ENCODE assay signal across 1 cellular context in the genomic region with DNA sequence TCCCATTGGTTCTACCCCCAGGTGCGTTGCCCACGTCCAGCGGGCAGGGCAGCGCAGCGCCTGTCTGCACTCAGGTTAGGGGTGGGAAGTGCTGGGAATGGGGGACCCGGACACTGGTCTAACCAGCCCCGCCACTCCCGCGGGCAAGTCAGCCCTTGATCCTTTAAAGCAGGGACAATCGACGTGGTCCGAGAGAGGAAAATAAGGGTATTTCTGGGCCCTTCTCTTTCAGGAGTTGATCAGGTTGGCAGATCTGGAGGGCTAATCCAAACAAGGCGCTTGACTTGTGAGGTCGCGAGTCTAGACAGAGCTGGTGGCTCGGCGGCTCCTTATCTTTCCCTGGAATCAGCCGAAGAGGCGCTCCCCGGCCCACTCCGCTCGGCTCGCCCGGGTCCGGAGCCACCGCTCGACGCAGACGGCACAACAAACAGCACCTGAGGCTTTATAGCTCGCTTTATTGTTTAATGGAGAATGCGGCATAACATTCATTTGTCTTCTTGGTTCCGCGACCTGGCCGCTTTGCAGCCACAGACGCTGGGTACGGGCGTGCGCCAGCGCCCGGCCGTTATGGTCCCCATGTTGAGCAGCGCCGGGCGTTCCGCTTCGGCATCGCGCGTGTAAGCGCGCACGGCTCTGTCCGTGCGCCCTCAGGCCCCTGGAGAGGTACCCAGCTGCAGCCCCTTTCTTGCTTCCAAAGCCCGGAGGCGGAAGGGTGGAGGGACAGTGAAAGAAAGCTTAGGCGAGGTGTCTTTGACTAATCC.
TF ChIP-seq lines count a peak whose summit lies in the region.

No MANE protein-coding gene starts in this region.

TF ChIP-seq in HEK293, 187 proteins besides CTCF, POLR2A, EP300 and RAD21:
- TF ChIP-seq ZNF239 (tag by site-specific recombination; IDR thresholded peaks at IDR 0.05), result no peak
- no peak for TF ChIP-seq YY1 (tag by site-specific recombination; IDR thresholded peaks at IDR 0.05)
- TF ChIP-seq ZNF658 (tag by site-specific recombination; IDR thresholded peaks at IDR 0.05), result no peak
- no peak for TF ChIP-seq ZNF211 (tag by site-specific recombination; IDR thresholded peaks at IDR 0.05; ENCODE audit: low read depth)
- no peak for TF ChIP-seq ZNF18 (tag by site-specific recombination; IDR thresholded peaks at IDR 0.05)
- TF ChIP-seq ZNF621 (tag by site-specific recombination; IDR thresholded peaks at IDR 0.05), result no peak
- no peak for TF ChIP-seq ZEB2 (tag by site-specific recombination; IDR thresholded peaks at IDR 0.05)
- TF ChIP-seq ZNF155 (tag by site-specific recombination; IDR thresholded peaks at IDR 0.05), result no peak
- TF ChIP-seq OVOL3 (tag by site-specific recombination; IDR thresholded peaks at IDR 0.05), result no peak
- no peak for TF ChIP-seq ZNF501 (tag by site-specific recombination; IDR thresholded peaks at IDR 0.05)
- TF ChIP-seq ZNF623 (tag by site-specific recombination; IDR thresholded peaks at IDR 0.05), result no peak
- TF ChIP-seq ELK4 (IDR thresholded peaks at IDR 0.05; ENCODE audit: borderline replicate concordance, low read depth, low read length), result no peak
- no peak for TF ChIP-seq PBX3 (CRISPR knock-in tag; IDR thresholded peaks at IDR 0.05)
- TF ChIP-seq KLF8 (tag by site-specific recombination; IDR thresholded peaks at IDR 0.05), result no peak
TF ChIP-seq in HEK293: peak in this region for 0.
